In the genomic region with DNA sequence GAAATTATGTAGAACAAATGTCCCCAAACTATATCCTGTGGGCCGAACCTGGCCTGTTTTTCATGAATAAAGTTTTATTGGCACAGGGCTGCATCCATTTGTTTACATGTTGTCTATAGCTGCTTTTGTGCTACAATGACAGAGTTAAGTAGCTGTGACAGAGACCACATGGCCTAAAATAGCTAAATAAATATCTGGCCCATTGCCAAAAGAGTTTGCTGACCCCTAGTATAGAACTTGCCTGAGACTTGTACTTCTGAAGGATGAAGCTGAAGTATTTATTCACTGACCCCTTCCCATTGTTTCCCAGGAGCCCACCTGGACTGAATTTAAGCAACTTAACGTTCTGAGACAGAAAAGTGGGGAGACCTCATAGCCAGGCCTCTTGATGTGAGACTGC, we compare ENCODE assay signal across 37 cellular contexts.
DNase-seq lines count a peak whose midpoint lies in the region; ATAC-seq, FAIRE-seq and TF ChIP-seq lines count a peak whose summit lies in the region.
"Had no signal": no experiment of that assay in that cellular context is flagged by ENCODE, and none has a peak within 500 bp of the region (broad histone marks: within the 10 kb centered on the region; RNA-seq: fewer than 3 reads in every experiment).

No MANE protein-coding gene starts in this region.

- no peaks in the 10 kb centered on the region for H3K36me3 Mint-ChIP-seq in astrocyte (ENCODE audit: low read depth, unreplicated experiment)
- H3K36me3 Mint-ChIP-seq in Caco-2 (ENCODE audit: insufficient read depth, unreplicated experiment), result no peaks in the 10 kb centered on the region
- H3K36me3 Mint-ChIP-seq: CD14-positive monocyte; CD4-positive, alpha-beta memory T cell; CD4-positive, CD25-positive, alpha-beta regulatory T cell; CD8-positive, alpha-beta memory T cell; CD8-positive, alpha-beta T cell had no signal

- H3K9me1 ChIP-seq in K562 (ENCODE audit: control insufficient read depth, insufficient read depth, low read length), result no peaks in the 10 kb centered on the region

- H3K4me3 Mint-ChIP-seq in astrocyte (ENCODE audit: unreplicated experiment) (no peak overlapping the region), Caco-2 (ENCODE audit: unreplicated experiment) (no peak overlapping the region)
- H3K4me3 Mint-ChIP-seq: B cell; CD14-positive monocyte; CD4-positive, alpha-beta memory T cell; CD4-positive, alpha-beta T cell; CD4-positive, CD25-positive, alpha-beta regulatory T cell; CD8-positive, alpha-beta memory T cell; CD8-positive, alpha-beta T cell had no signal

- H3K4me1 Mint-ChIP-seq in astrocyte (ENCODE audit: low read depth, unreplicated experiment) (no peaks in the 10 kb centered on the region), Caco-2 (ENCODE audit: low read depth, unreplicated experiment) (no peaks in the 10 kb centered on the region)
- H3K4me1 Mint-ChIP-seq: B cell; CD14-positive monocyte; CD4-positive, alpha-beta memory T cell; CD4-positive, CD25-positive, alpha-beta regulatory T cell; CD8-positive, alpha-beta memory T cell had no signal

- in situ Hi-C loops in K562 (cut with MboI), result no loop called here

- H3K27me3 Mint-ChIP-seq in astrocyte (ENCODE audit: low read depth, unreplicated experiment) (no peaks in the 10 kb centered on the region), Caco-2 (ENCODE audit: insufficient read depth, unreplicated experiment) (no peaks in the 10 kb centered on the region)
- H3K27me3 Mint-ChIP-seq: CD4-positive, alpha-beta memory T cell; CD4-positive, alpha-beta T cell; CD4-positive, CD25-positive, alpha-beta regulatory T cell had no signal

- WGBS in K562 (ENCODE audit: insufficient coverage, low coverage, missing lambda C conversion rate), result 0% methylated on average over 2 of the region's 2 CpGs

- TF ChIP-seq CTCF in astrocyte (IDR thresholded peaks at IDR 0.05; ENCODE audit: insufficient read depth, low read depth, low read length), result no peak
- no peak for TF ChIP-seq CTCF in K562 (IDR thresholded peaks at IDR 0.05 in 2 of 3, conservative IDR thresholded peaks at IDR 0.05 in 1 of 3; ENCODE audit: insufficient read depth in 2 of 3, low read depth in 1 of 3, low read length in 3 of 3)
- TF ChIP-seq CTCF in Caco-2 (IDR thresholded peaks at IDR 0.05; ENCODE audit: insufficient read depth in 1 of 2, low read depth in 1 of 2, low read length in 1 of 2, severe bottlenecking in 1 of 2, unreplicated experiment in 1 of 2), result no peak

- H3K79me2 ChIP-seq in astrocyte (ENCODE audit: insufficient read depth, low read length) (no peaks in the 10 kb centered on the region), K562 (ENCODE audit: control insufficient read depth, insufficient read depth, low read length) (no peaks in the 10 kb centered on the region)

- H3K4me3 ChIP-seq in astrocyte (ENCODE audit: insufficient read depth, low read depth, low read length) (no peak overlapping the region), K562 (no peak overlapping the region), Caco-2 (ENCODE audit: low read depth, low read length) (no peak overlapping the region)
- H3K4me3 ChIP-seq: A549; BLaER1; BLaER1 treated with 17β-estradiol and CSF1 and Interleukin-3, amounts not matched to agents 10 nM and 100 nM had no signal

- DNase-seq in DMS53 (lab: John Stamatoyannopoulos, UW) (peak; percentile 3), DMS53 treated with DMSO at 0.1 percent for 48 hours (lab: John Stamatoyannopoulos, UW; ENCODE audit: unreplicated experiment) (no peak), NCI-H69 (lab: John Stamatoyannopoulos, UW) (peak; percentile 3), astrocyte (ENCODE audit: low read depth) (no peak), K562 (ENCODE audit: extremely low read depth in 1 of 4, low spot score in 3 of 4) (no peak), NCI-H2196 treated with DMSO at 0.1 percent for 48 hours (lab: John Stamatoyannopoulos, UW; ENCODE audit: unreplicated experiment) (no peak), Caco-2 (no peak), DMS114 treated with DMSO at 0.1 percent for 48 hours (lab: John Stamatoyannopoulos, UW; ENCODE audit: unreplicated experiment) (no peak)
- DNase-seq: 8988T; ACHN; AML-193; BE2C; C1 segment of cervical spinal cord; Calu3; CD4-positive, alpha-beta memory T cell; CD4-positive, alpha-beta T cell; CD4-positive, CD25-positive, alpha-beta regulatory T cell; CD8-positive, alpha-beta memory T cell; CD8-positive, alpha-beta T cell; COR-L47; DMS 273 treated with DMSO at 0.1 percent for 48 hours; DMS153; DMS79; DMS79 treated with DMSO at 0.1 percent for 48 hours; DND-41; EL; GDM1 had no signal

- H3K27ac ChIP-seq in astrocyte (ENCODE audit: low read depth, low read length), result no peak overlapping the region
- no peak overlapping the region for H3K27ac ChIP-seq in K562 (ENCODE audit: extremely low read depth, low read depth, low read length)
- H3K27ac ChIP-seq: 22Rv1; A549; BLaER1; BLaER1 treated with 17β-estradiol and CSF1 and Interleukin-3, amounts not matched to agents 10 nM and 100 nM; C4-2B had no signal

- H2AFZ ChIP-seq in astrocyte (ENCODE audit: low read depth, low read length) (no peak overlapping the region), K562 (ENCODE audit: low read depth, low read length) (no peak overlapping the region)

- FAIRE-seq in astrocyte (lab: Jason Lieb, UNC) (peak; percentile 81), K562 (lab: Jason Lieb, UNC) (no peak)
- FAIRE-seq: A204.1, A549, D721Med, G401.6 had no signal

- H3K4me1 ChIP-seq in astrocyte (ENCODE audit: insufficient read depth, low read length), result no peaks in the 10 kb centered on the region
- H3K4me1 ChIP-seq in K562 (replicated peaks in 1 of 2; ENCODE audit: control insufficient read depth in 2 of 2, insufficient read depth in 2 of 2, low read length in 2 of 2), result no peaks in the 10 kb centered on the region
- H3K4me1 ChIP-seq in Caco-2, result no peaks in the 10 kb centered on the region
- H3K4me1 ChIP-seq: A549; BE2C; BLaER1; BLaER1 treated with 17β-estradiol and CSF1 and Interleukin-3, amounts not matched to agents 10 nM and 100 nM had no signal

- POLR2A ChIA-PET in K562 (lab: Yijun Ruan, JAX), result no interaction called here
- POLR2A ChIA-PET in Caco-2 (lab: Charles Lee), result no interaction called here

- H3K27me3 ChIP-seq in astrocyte (ENCODE audit: insufficient read depth, low read length), result no peaks in the 10 kb centered on the region
- no peaks in the 10 kb centered on the region for H3K27me3 ChIP-seq in K562 (ENCODE audit: control insufficient read depth in 2 of 2, insufficient read depth in 2 of 2, low read length in 2 of 2)
- H3K27me3 ChIP-seq in Caco-2 (replicated peaks; ENCODE audit: control insufficient read depth, insufficient read depth, low read length), result no peaks in the 10 kb centered on the region
- H3K27me3 ChIP-seq: BE2C had no signal

- TF ChIP-seq EP300 in K562 (IDR thresholded peaks at IDR 0.05; ENCODE audit: low read length), result no peak

- H3K9me3 ChIP-seq in astrocyte (ENCODE audit: insufficient read depth, low read depth, low read length) (no peaks in the 10 kb centered on the region), K562 (replicated peaks; ENCODE audit: control insufficient read depth, insufficient read depth, low read depth, low read length) (no peaks in the 10 kb centered on the region), Caco-2 (no peaks in the 10 kb centered on the region)
- H3K9me3 ChIP-seq: A549, BE2C, BLaER1 had no signal

- CTCF ChIA-PET in K562 (lab: Yijun Ruan, JAX; ENCODE audit: low intra/inter-chr PET ratio), result no interaction called here
- CTCF ChIA-PET in Caco-2 (lab: Charles Lee), result no interaction called here

- H3K36me3 ChIP-seq in astrocyte (ENCODE audit: insufficient read depth, low read length) (no peaks in the 10 kb centered on the region), K562 (ENCODE audit: control insufficient read depth, insufficient read depth, low read length) (no peaks in the 10 kb centered on the region), Caco-2 (ENCODE audit: control insufficient read depth, insufficient read depth, low read length) (no peaks in the 10 kb centered on the region)
- H3K36me3 ChIP-seq: BE2C; BLaER1; BLaER1 treated with 17β-estradiol and CSF1 and Interleukin-3, amounts not matched to agents 10 nM and 100 nM had no signal

- BruUV-seq in K562 (replicated peaks; lab: Mats Ljungman, UMichigan), result no TSS peak
- no TSS peak for BruUV-seq in Caco-2 (replicated peaks; lab: Mats Ljungman, UMichigan)

- no peak for ATAC-seq in K562
- ATAC-seq: A549; CD8-positive, alpha-beta T cell had no signal

- H3K27ac Mint-ChIP-seq in astrocyte (ENCODE audit: unreplicated experiment) (no peak overlapping the region), Caco-2 (ENCODE audit: unreplicated experiment) (no peak overlapping the region)
- H3K27ac Mint-ChIP-seq: B cell; CD14-positive monocyte; CD4-positive, alpha-beta memory T cell; CD4-positive, alpha-beta T cell; CD4-positive, CD25-positive, alpha-beta regulatory T cell; CD8-positive, alpha-beta memory T cell; CD8-positive, alpha-beta T cell had no signal

- intact Hi-C loops in K562 (cut with micrococcal nuclease) (no loop called here), Caco-2 (cut with micrococcal nuclease; ENCODE audit: unreplicated experiment) (no loop called here)

- H4K20me1 ChIP-seq in astrocyte (ENCODE audit: insufficient read depth, low read length), result no peaks in the 10 kb centered on the region
- no peaks in the 10 kb centered on the region for H4K20me1 ChIP-seq in K562 (replicated peaks; ENCODE audit: control insufficient read depth, insufficient read depth, low read length)
- H4K20me1 ChIP-seq: BLaER1; BLaER1 treated with 17β-estradiol and CSF1 and Interleukin-3, amounts not matched to agents 10 nM and 100 nM had no signal

- TF ChIP-seq POLR2A in K562 (conservative IDR thresholded peaks at IDR 0.05), result no peak

- no peak overlapping the region for H3K9ac ChIP-seq in astrocyte (ENCODE audit: low read length)
- no peak overlapping the region for H3K9ac ChIP-seq in K562 (ENCODE audit: insufficient read depth in 1 of 2, low read depth in 2 of 2, low read length in 2 of 2)
- H3K9ac ChIP-seq: BLaER1; BLaER1 treated with 17β-estradiol and CSF1 and Interleukin-3, amounts not matched to agents 10 nM and 100 nM had no signal

- H3K9me3 Mint-ChIP-seq in astrocyte (ENCODE audit: unreplicated experiment) (no peaks in the 10 kb centered on the region), Caco-2 (ENCODE audit: unreplicated experiment) (no peaks in the 10 kb centered on the region)
- H3K9me3 Mint-ChIP-seq: CD4-positive, alpha-beta T cell; CD8-positive, alpha-beta T cell had no signal

- no peak overlapping the region for H3K4me2 ChIP-seq in astrocyte (ENCODE audit: low read length)
- no peak overlapping the region for H3K4me2 ChIP-seq in K562 (ENCODE audit: insufficient read depth, low read length)
- H3K4me2 ChIP-seq: A549; BLaER1; BLaER1 treated with 17β-estradiol and CSF1 and Interleukin-3, amounts not matched to agents 10 nM and 100 nM had no signal

- no peak for TF ChIP-seq RAD21 in K562 (CRISPR knock-in tag; conservative IDR thresholded peaks at IDR 0.05 in 1 of 2, IDR thresholded peaks at IDR 0.05 in 1 of 2)

TF ChIP-seq in K562, 482 proteins besides CTCF, POLR2A, EP300 and RAD21:
- TF ChIP-seq NFIX (CRISPR knock-in tag; IDR thresholded peaks at IDR 0.05; ENCODE audit: low read depth) (peak; percentile 63), NFIC (IDR thresholded peaks at IDR 0.05) (peak; percentile 79), STAG1 (CRISPR knock-in tag; IDR thresholded peaks at IDR 0.05; ENCODE audit: borderline replicate concordance) (no peak)

Comparison
In these comparisons a context has a peak if more than half of its experiments do, and no peak if none do; other contexts are left out.
1. DNase-seq: peak in DMS53 (single experiment) and NCI-H69 (single experiment); none in DMS53 treated with DMSO at 0.1 percent for 48 hours (single experiment), astrocyte (single experiment), K562 (0 of 4), NCI-H2196 treated with DMSO at 0.1 percent for 48 hours (single experiment), Caco-2 (0 of 2) and DMS114 treated with DMSO at 0.1 percent for 48 hours (single experiment).